13 cellular contexts compared by ENCODE assay signal in the genomic region with DNA sequence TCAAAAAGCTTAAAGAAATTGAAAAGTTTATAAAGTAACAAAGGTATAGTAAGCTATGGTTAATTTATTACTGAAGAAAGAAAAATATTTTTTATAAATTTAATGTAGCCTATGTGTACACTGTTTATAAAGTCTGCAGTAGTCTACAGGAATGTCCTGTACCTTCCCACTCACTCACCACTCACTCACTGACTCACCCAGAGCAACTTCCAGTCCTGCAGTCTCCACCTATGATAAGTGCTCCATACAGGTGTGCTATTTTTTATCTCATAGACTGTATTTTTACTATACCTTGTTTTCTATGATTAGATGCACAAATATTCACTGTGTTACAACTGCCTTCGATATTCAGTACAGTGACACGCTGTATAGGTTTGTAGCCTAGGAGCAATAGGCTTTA.
DNase-seq lines count a peak whose midpoint lies in the region; ATAC-seq and TF ChIP-seq lines count a peak whose summit lies in the region.
"Had no signal": no experiment of that assay in that cellular context is flagged by ENCODE, and none has a peak within 500 bp of the region (broad histone marks: within the 10 kb centered on the region; RNA-seq: fewer than 3 reads in every experiment).

No MANE protein-coding gene starts in this region.

- TF ChIP-seq POLR2A in upper lobe of left lung (IDR thresholded peaks at IDR 0.05) = no peak

- H3K36me3 ChIP-seq in RWPE2 (ENCODE audit: low read depth) (no peaks in the 10 kb centered on the region), upper lobe of left lung (no peaks in the 10 kb centered on the region)

- H3K4me1 ChIP-seq in RWPE2 (ENCODE audit: insufficient read depth, poor library complexity, severe bottlenecking) = peaks cover 10% of the 10 kb centered on the region
- H3K4me1 ChIP-seq in upper lobe of left lung = peaks cover 0 to 23% (median 9%) of the 10 kb centered on the region in 4 donors

- H3K27ac ChIP-seq in RWPE2 (ENCODE audit: poor library complexity, severe bottlenecking) (no peak overlapping the region), upper lobe of left lung (no peak overlapping the region)
- H3K27ac ChIP-seq: GM23248 had no signal

- H3K9me3 ChIP-seq in RWPE2 (ENCODE audit: severe bottlenecking) (no peaks in the 10 kb centered on the region), upper lobe of left lung (no peaks in the 10 kb centered on the region)
- H3K9me3 ChIP-seq: A549, Caco-2 had no signal

- ATAC-seq in RWPE2 (ENCODE audit: low read depth) (peak; percentile 100), HG02571 (IDR thresholded peaks at IDR 0.05; ENCODE audit: unreplicated experiment) (no peak), upper lobe of left lung (ENCODE audit: low FRiP score in 2 of 2) (no peak), GM19452 (IDR thresholded peaks at IDR 0.05; ENCODE audit: unreplicated experiment) (no peak)
- ATAC-seq: A549 had no signal

- no peaks in the 10 kb centered on the region for H3K27me3 ChIP-seq in RWPE2 (ENCODE audit: insufficient read depth, poor library complexity, severe bottlenecking)
- no peaks in the 10 kb centered on the region for H3K27me3 ChIP-seq in upper lobe of left lung

- no peak for DNase-seq in RWPE2 (ENCODE audit: low spot score)
- DNase-seq in fibroblast of pulmonary artery (ENCODE audit: low read depth) = peak; percentile 26
- peak; percentile 42 for DNase-seq in kidney tubule cell (ENCODE audit: low spot score)
- no peak for DNase-seq in upper lobe of left lung
- no peak for DNase-seq in posterior vena cava (ENCODE audit: low spot score)
- DNase-seq: Caco-2; CD8-positive, alpha-beta memory T cell; DMS53; GM23248; IMR-90 had no signal

- TF ChIP-seq CTCF in RWPE2 (IDR thresholded peaks at IDR 0.05; ENCODE audit: poor library complexity, severe bottlenecking) = no peak
- TF ChIP-seq CTCF in fibroblast of pulmonary artery (IDR thresholded peaks at IDR 0.05; ENCODE audit: low read length, missing control alignments) = no peak
- no peak for TF ChIP-seq CTCF in upper lobe of left lung (IDR thresholded peaks at IDR 0.05)

- WGBS in upper lobe of left lung, 2 donors = 90 to 95% methylated on average over 2 of the region's 2 CpGs

- no peak overlapping the region for H3K4me3 ChIP-seq in RWPE2 (ENCODE audit: severe bottlenecking)
- H3K4me3 ChIP-seq in fibroblast of pulmonary artery (replicated peaks; ENCODE audit: low read depth, low read length) = no peak overlapping the region
- no peak overlapping the region for H3K4me3 ChIP-seq in upper lobe of left lung
- H3K4me3 ChIP-seq: A549, GM23248 had no signal

- TF ChIP-seq EP300 in upper lobe of left lung (IDR thresholded peaks at IDR 0.05) = no peak

- intact Hi-C loops in posterior vena cava (cut with DNase I) = no loop called here

Comparison
In these comparisons a context has a peak if more than half of its experiments do, and no peak if none do; other contexts are left out.
1. DNase-seq: peak in fibroblast of pulmonary artery (single experiment) and kidney tubule cell (single experiment); none in RWPE2 (single experiment), upper lobe of left lung (0 of 2) and posterior vena cava (single experiment).